1 cellular context compared by ENCODE assay signal in the genomic region with DNA sequence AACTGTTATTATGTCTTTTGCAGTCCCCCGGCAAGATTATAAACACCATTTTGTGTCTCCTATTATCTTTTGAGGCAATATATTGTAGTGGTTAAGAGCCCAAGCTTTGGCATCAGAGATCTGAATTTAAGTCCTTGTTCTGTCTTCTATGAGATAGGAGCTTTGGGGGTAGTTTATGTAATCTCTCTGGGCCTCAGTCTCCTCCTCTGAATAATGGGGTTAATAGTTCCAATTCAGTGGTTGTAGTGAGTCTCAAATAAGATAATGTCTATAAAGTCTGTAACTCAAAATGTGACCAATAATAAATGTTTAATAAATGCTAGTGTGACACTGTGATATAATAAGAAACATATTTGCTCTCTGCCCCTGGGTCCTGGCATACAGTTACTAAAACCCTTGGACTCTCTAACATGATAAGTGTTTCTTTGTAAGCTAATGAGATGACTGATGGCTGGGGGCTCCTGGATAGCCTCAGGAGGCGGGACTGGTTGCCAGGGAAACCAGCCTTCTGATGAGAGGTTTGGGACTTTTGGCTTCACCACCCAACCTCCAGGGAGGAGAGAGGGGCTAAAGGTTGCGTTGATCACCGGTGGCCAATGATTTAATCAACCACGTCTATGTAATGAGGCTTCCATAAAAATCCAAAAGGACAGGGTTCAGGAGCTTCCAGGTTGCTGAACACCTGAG.
TF ChIP-seq lines count a peak whose summit lies in the region.

No MANE protein-coding gene starts in this region.

TF ChIP-seq in K562, 482 proteins besides CTCF, POLR2A, EP300 and RAD21 (continued from another document):
- TF ChIP-seq, protein P1, sequence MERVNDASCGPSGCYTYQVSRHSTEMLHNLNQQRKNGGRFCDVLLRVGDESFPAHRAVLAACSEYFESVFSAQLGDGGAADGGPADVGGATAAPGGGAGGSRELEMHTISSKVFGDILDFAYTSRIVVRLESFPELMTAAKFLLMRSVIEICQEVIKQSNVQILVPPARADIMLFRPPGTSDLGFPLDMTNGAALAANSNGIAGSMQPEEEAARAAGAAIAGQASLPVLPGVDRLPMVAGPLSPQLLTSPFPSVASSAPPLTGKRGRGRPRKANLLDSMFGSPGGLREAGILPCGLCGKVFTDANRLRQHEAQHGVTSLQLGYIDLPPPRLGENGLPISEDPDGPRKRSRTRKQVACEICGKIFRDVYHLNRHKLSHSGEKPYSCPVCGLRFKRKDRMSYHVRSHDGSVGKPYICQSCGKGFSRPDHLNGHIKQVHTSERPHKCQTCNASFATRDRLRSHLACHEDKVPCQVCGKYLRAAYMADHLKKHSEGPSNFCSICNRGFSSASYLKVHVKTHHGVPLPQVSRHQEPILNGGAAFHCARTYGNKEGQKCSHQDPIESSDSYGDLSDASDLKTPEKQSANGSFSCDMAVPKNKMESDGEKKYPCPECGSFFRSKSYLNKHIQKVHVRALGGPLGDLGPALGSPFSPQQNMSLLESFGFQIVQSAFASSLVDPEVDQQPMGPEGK (CRISPR knock-in tag; IDR thresholded peaks at IDR 0.05; ENCODE audit: borderline replicate concordance): no peak
- no peak for TF ChIP-seq RNF2 (IDR thresholded peaks at IDR 0.05)
- no peak for TF ChIP-seq NR1H2 (CRISPR knock-in tag; IDR thresholded peaks at IDR 0.05)
- TF ChIP-seq, protein P2, sequence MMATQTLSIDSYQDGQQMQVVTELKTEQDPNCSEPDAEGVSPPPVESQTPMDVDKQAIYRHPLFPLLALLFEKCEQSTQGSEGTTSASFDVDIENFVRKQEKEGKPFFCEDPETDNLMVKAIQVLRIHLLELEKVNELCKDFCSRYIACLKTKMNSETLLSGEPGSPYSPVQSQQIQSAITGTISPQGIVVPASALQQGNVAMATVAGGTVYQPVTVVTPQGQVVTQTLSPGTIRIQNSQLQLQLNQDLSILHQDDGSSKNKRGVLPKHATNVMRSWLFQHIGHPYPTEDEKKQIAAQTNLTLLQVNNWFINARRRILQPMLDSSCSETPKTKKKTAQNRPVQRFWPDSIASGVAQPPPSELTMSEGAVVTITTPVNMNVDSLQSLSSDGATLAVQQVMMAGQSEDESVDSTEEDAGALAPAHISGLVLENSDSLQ (IDR thresholded peaks at IDR 0.05): peak; percentile 30; the same call in 1 of the 2 replicates
- TF ChIP-seq ELF1 (tag; IDR thresholded peaks at IDR 0.05): no peak
- peak; percentile 65 for TF ChIP-seq RFX1 (IDR thresholded peaks at IDR 0.05)
- TF ChIP-seq NCOA2 (IDR thresholded peaks at IDR 0.05; ENCODE audit: partially characterized antibody in 2 of 2): no peak
- TF ChIP-seq ZBTB17 (CRISPR knock-in tag; IDR thresholded peaks at IDR 0.05): no peak
- no peak for TF ChIP-seq ASH1L (IDR thresholded peaks at IDR 0.05; ENCODE audit: borderline replicate concordance, low read depth, partially characterized antibody)
- no peak for TF ChIP-seq ZNF146 (CRISPR knock-in tag; IDR thresholded peaks at IDR 0.05; ENCODE audit: unreplicated experiment)
- TF ChIP-seq ZNF57 (CRISPR knock-in tag; IDR thresholded peaks at IDR 0.05): no peak
- TF ChIP-seq, protein P3, sequence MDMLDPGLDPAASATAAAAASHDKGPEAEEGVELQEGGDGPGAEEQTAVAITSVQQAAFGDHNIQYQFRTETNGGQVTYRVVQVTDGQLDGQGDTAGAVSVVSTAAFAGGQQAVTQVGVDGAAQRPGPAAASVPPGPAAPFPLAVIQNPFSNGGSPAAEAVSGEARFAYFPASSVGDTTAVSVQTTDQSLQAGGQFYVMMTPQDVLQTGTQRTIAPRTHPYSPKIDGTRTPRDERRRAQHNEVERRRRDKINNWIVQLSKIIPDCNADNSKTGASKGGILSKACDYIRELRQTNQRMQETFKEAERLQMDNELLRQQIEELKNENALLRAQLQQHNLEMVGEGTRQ (CRISPR knock-in tag; IDR thresholded peaks at IDR 0.05): no peak
- TF ChIP-seq BCOR (IDR thresholded peaks at IDR 0.05): peak; percentile 34; the same call in 1 of the 2 replicates
- TF ChIP-seq ZNF583 (CRISPR knock-in tag; IDR thresholded peaks at IDR 0.05): no peak
- TF ChIP-seq, protein P4, sequence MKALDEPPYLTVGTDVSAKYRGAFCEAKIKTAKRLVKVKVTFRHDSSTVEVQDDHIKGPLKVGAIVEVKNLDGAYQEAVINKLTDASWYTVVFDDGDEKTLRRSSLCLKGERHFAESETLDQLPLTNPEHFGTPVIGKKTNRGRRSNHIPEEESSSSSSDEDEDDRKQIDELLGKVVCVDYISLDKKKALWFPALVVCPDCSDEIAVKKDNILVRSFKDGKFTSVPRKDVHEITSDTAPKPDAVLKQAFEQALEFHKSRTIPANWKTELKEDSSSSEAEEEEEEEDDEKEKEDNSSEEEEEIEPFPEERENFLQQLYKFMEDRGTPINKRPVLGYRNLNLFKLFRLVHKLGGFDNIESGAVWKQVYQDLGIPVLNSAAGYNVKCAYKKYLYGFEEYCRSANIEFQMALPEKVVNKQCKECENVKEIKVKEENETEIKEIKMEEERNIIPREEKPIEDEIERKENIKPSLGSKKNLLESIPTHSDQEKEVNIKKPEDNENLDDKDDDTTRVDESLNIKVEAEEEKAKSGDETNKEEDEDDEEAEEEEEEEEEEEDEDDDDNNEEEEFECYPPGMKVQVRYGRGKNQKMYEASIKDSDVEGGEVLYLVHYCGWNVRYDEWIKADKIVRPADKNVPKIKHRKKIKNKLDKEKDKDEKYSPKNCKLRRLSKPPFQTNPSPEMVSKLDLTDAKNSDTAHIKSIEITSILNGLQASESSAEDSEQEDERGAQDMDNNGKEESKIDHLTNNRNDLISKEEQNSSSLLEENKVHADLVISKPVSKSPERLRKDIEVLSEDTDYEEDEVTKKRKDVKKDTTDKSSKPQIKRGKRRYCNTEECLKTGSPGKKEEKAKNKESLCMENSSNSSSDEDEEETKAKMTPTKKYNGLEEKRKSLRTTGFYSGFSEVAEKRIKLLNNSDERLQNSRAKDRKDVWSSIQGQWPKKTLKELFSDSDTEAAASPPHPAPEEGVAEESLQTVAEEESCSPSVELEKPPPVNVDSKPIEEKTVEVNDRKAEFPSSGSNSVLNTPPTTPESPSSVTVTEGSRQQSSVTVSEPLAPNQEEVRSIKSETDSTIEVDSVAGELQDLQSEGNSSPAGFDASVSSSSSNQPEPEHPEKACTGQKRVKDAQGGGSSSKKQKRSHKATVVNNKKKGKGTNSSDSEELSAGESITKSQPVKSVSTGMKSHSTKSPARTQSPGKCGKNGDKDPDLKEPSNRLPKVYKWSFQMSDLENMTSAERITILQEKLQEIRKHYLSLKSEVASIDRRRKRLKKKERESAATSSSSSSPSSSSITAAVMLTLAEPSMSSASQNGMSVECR (CRISPR knock-in tag; IDR thresholded peaks at IDR 0.05): no peak
- TF ChIP-seq, protein P5, sequence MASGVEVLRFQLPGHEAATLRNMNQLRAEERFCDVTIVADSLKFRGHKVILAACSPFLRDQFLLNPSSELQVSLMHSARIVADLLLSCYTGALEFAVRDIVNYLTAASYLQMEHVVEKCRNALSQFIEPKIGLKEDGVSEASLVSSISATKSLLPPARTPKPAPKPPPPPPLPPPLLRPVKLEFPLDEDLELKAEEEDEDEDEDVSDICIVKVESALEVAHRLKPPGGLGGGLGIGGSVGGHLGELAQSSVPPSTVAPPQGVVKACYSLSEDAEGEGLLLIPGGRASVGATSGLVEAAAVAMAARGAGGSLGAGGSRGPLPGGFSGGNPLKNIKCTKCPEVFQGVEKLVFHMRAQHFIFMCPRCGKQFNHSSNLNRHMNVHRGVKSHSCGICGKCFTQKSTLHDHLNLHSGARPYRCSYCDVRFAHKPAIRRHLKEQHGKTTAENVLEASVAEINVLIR (CRISPR knock-in tag; IDR thresholded peaks at IDR 0.05): no peak
- no peak for TF ChIP-seq BHLHE40 (IDR thresholded peaks at IDR 0.05; ENCODE audit: low read length)
- TF ChIP-seq RBM25 (IDR thresholded peaks at IDR 0.05; ENCODE audit: low read depth, low read length, severe bottlenecking): peak; percentile 97
